Comparison of ENCODE assay signal across 9 cellular contexts in genomic region chr5:180932660-180933059, GRCh38. TPM values are rescaled to one million over a fixed set of nuclear protein-coding genes. Genes with fewer than 3 reads are reported as not detected.
"Had no signal": no experiment of that assay in that cellular context is flagged by ENCODE, and none has a peak within 500 bp of the region (broad histone marks: within the 10 kb centered on the region; RNA-seq: fewer than 3 reads in every experiment).

No MANE protein-coding gene starts in this region.

- H3K4me3 ChIP-seq: GM12878 had no signal

- FAIRE-seq: G401.6, GM12891, GM12892, GM18507, GM19239 had no signal

- DNase-seq: GDM1, GF-D8 had no signal

- ATAC-seq: GM12878 had no signal

RNA-seq across cellular contexts. Expression of gene BTNL8, which starts 33.7 kb away (rescaled TPM):
- total RNA-seq: G401 had no signal

RNA-seq across cellular contexts. Expression of gene BTNL3, which starts 56.0 kb away (rescaled TPM):
- total RNA-seq: G401, GM12878 had no signal
